In genomic region chr6:160767019-160767646, GRCh38 we compare ENCODE assay signal across 1 cellular context.
TF ChIP-seq lines count a peak whose summit lies in the region.

No MANE protein-coding gene starts in this region.

TF ChIP-seq in H1, 55 proteins besides CTCF, POLR2A, EP300 and RAD21 (continued from another document):
- TF ChIP-seq CHD7 (IDR thresholded peaks at IDR 0.05; ENCODE audit: insufficient replicate concordance, low read length) (no peak), SIRT6 (IDR thresholded peaks at IDR 0.05; ENCODE audit: low read length) (no peak), KDM4A (IDR thresholded peaks at IDR 0.05; ENCODE audit: low read depth, low read length, severe bottlenecking) (peak; percentile 84), BACH1 (IDR thresholded peaks at IDR 0.05; ENCODE audit: low read length) (peak; percentile 64; the same call in 1 of the 2 replicates), ASH2L (IDR thresholded peaks at IDR 0.05; ENCODE audit: low read length) (peak; percentile 50), KDM1A (IDR thresholded peaks at IDR 0.05; ENCODE audit: borderline replicate concordance, low read length) (no peak), RXRA (IDR thresholded peaks at IDR 0.05; ENCODE audit: insufficient read depth, low read depth, low read length) (no peak), GABPA (IDR thresholded peaks at IDR 0.05; ENCODE audit: borderline replicate concordance, insufficient read depth, low read length) (no peak), CEBPB (IDR thresholded peaks at IDR 0.05; ENCODE audit: low read depth, low read length) (no peak), SRF (IDR thresholded peaks at IDR 0.05; ENCODE audit: low read depth, low read length) (no peak), MAFK (IDR thresholded peaks at IDR 0.05; ENCODE audit: low read depth, low read length) (no peak), FOSL1 (IDR thresholded peaks at IDR 0.05; ENCODE audit: insufficient read depth, low read depth, low read length) (no peak), TEAD4 (IDR thresholded peaks at IDR 0.05; ENCODE audit: low read depth, low read length) (no peak), TAF1 (IDR thresholded peaks at IDR 0.05; ENCODE audit: low read depth, low read length) (0 out of 2 replicates have a peak, but pooled peaks have one; percentile 29), MAX (IDR thresholded peaks at IDR 0.05) (peak; percentile 87), HDAC2 (IDR thresholded peaks at IDR 0.05; ENCODE audit: borderline replicate concordance in 1 of 2, low read depth in 2 of 2, low read length in 2 of 2) (peak; percentile 26 to 49; a peak in 1 of 4 replicates), SIN3A (conservative IDR thresholded peaks at IDR 0.05 in 1 of 2, IDR thresholded peaks at IDR 0.05 in 1 of 2; ENCODE audit: low read depth in 1 of 2, low read length in 2 of 2) (peak in 1 of 2 experiments; percentile 65; a peak in 2 of 4 replicates), CTBP2 (IDR thresholded peaks at IDR 0.05; ENCODE audit: borderline replicate concordance, insufficient read depth, insufficient read length, low read length) (no peak), E2F6 (IDR thresholded peaks at IDR 0.05) (peak; percentile 71), CREB1 (IDR thresholded peaks at IDR 0.05) (peak; percentile 76), POLR2AphosphoS5 (IDR thresholded peaks at IDR 0.05; ENCODE audit: low read depth, low read length) (no peak), EZH2 (IDR thresholded peaks at IDR 0.05; ENCODE audit: low read depth, low read length, severe bottlenecking) (no peak), SP2 (IDR thresholded peaks at IDR 0.05; ENCODE audit: low read length) (no peak), PHF8 (conservative IDR thresholded peaks at IDR 0.05; ENCODE audit: low read depth, low read length) (no peak), SP4 (IDR thresholded peaks at IDR 0.05; ENCODE audit: low read length) (no peak), HDAC6 (IDR thresholded peaks at IDR 0.05; ENCODE audit: low read depth, low read length) (no peak), ATF3 (IDR thresholded peaks at IDR 0.05; ENCODE audit: insufficient read depth, low read depth, low read length) (no peak), SUZ12 (IDR thresholded peaks at IDR 0.05; ENCODE audit: low read length) (no peak), TCF12 (IDR thresholded peaks at IDR 0.05; ENCODE audit: low read depth, low read length) (0 out of 2 replicates have a peak, but pooled peaks have one; percentile 57), CBX8 (IDR thresholded peaks at IDR 0.05; ENCODE audit: borderline replicate concordance, low read depth, low read length) (no peak), EGR1 (IDR thresholded peaks at IDR 0.05; ENCODE audit: borderline replicate concordance, low read depth, low read length) (no peak), RNF2 (IDR thresholded peaks at IDR 0.05; ENCODE audit: borderline replicate concordance, low read depth, low read length, missing control alignments, poor library complexity, severe bottlenecking) (no peak), RBBP5 (IDR thresholded peaks at IDR 0.05; ENCODE audit: borderline replicate concordance, low read depth, low read length) (no peak)
TF ChIP-seq in H1: peak in this region for 11.
